15 cellular contexts compared by ENCODE assay signal in the genomic region with DNA sequence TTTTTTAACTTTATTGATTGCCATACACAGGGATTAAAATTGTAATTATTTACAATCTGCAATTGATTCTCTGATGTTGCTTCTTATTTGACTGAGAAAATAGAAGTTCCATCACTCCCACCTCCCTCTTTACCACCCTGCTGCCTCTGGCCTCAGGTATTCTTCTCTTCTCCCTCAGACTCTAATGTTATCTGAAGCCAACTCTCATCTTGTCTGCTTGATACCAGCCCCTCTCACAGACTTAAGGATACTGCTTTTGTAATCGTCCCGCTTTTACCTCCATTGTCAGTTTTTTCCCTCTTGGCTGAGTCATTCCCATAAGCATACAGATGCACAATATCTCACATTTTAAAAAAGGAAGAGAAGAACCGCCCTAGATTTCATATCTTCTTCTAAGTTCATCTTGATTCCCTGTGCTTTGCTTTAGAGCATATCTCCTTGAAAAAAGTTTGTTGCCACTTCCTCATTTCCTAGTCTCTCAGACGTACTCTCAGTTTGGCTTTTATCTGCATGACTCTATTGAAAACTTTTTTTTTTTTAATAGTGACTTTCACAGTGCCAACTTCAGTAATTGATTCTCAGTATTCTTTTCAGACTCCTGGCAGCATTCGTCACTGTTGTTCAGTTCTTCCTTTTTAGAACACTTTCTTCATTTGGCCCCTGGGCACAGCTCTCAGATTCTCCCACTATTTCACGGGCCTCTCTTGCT. TPM values are rescaled to one million over a fixed set of nuclear protein-coding genes. Genes with fewer than 3 reads are reported as not detected.
DNase-seq lines count a peak whose midpoint lies in the region; ATAC-seq and TF ChIP-seq lines count a peak whose summit lies in the region.
"Had no signal": no experiment of that assay in that cellular context is flagged by ENCODE, and none has a peak within 500 bp of the region (broad histone marks: within the 10 kb centered on the region; RNA-seq: fewer than 3 reads in every experiment).

No MANE protein-coding gene starts in this region.

- TF ChIP-seq CTCF in Loucy (conservative IDR thresholded peaks at IDR 0.05; ENCODE audit: low read length), result no peak
- TF ChIP-seq CTCF in WTC11 (IDR thresholded peaks at IDR 0.05), result no peak

- no peaks in the 10 kb centered on the region for H3K27me3 ChIP-seq in Loucy (ENCODE audit: insufficient read depth, low read length, poor library complexity, severe bottlenecking)

- no peaks in the 10 kb centered on the region for H3K4me1 ChIP-seq in Loucy (ENCODE audit: insufficient read depth, low read length, poor library complexity, severe bottlenecking)
- H3K4me1 ChIP-seq: prostate gland had no signal

- DNase-seq in WTC11 (ENCODE audit: low spot score) (no peak), mesenteric fat pad (ENCODE audit: low spot score) (no peak), NCI-H2107 (lab: John Stamatoyannopoulos, UW) (no peak), posterior vena cava (ENCODE audit: low spot score) (no peak)
- DNase-seq in activated T-cell treated with anti-CD3 and anti-CD28 coated beads, Interleukin-2, amount 50 U/mL, for 48 hours, result no peak
- DNase-seq: activated B cell treated with CpG ODN at 0.5 μM for 24 hours; activated naive CD4-positive, alpha-beta T cell treated with anti-CD3 and anti-CD28 coated beads, Interleukin-2, amount 50 U/mL, for 16 hours; DMS 273 treated with DMSO at 0.1 percent for 48 hours; effector memory CD8-positive, alpha-beta T cell; left ventricle myocardium superior; substantia nigra had no signal

- peak; percentile 58 for ATAC-seq in GM18502 (IDR thresholded peaks at IDR 0.05; ENCODE audit: poor library complexity, unreplicated experiment)
- peak; percentile 55 for ATAC-seq in GM21576 (IDR thresholded peaks at IDR 0.05; ENCODE audit: unreplicated experiment)
- ATAC-seq in WTC11, result no peak
- ATAC-seq: effector memory CD8-positive, alpha-beta T cell; left ventricle myocardium superior had no signal

- H3K27me3 Mint-ChIP-seq in WTC11 (ENCODE audit: low read depth), result no peaks in the 10 kb centered on the region
- H3K27me3 Mint-ChIP-seq: activated B cell treated with CpG ODN at 0.5 μM for 24 hours; effector memory CD8-positive, alpha-beta T cell had no signal

- no peaks in the 10 kb centered on the region for H3K36me3 ChIP-seq in Loucy (ENCODE audit: insufficient read depth, low read length)
- H3K36me3 ChIP-seq: prostate gland had no signal

- peaks cover 8% of the 10 kb centered on the region; the same call in 1 of the 2 replicates for H3K4me1 Mint-ChIP-seq in WTC11

- no peak overlapping the region for H3K4me2 ChIP-seq in Loucy (ENCODE audit: low read depth, low read length, poor library complexity, severe bottlenecking)

- no peaks in the 10 kb centered on the region for H3K79me2 ChIP-seq in Loucy (ENCODE audit: insufficient read depth, low read length)

- peaks cover 4% of the 10 kb centered on the region for H3K36me3 Mint-ChIP-seq in WTC11

- no peak overlapping the region for H3K4me3 Mint-ChIP-seq in WTC11
- H3K4me3 Mint-ChIP-seq: activated B cell treated with CpG ODN at 0.5 μM for 24 hours; effector memory CD8-positive, alpha-beta T cell had no signal

- no peaks in the 10 kb centered on the region for H4K20me1 ChIP-seq in Loucy (ENCODE audit: insufficient read depth, low read length, poor library complexity, severe bottlenecking)

- H3K9ac ChIP-seq in Loucy (ENCODE audit: low read depth, low read length, poor library complexity, severe bottlenecking), result no peak overlapping the region

- no peaks in the 10 kb centered on the region for H3K9me3 ChIP-seq in Loucy (ENCODE audit: insufficient read depth, low read depth, low read length)
- H3K9me3 ChIP-seq: prostate gland had no signal

- CTCF ChIA-PET in WTC11 (lab: Charles Lee), result no interaction called here

- no peaks in the 10 kb centered on the region for H3F3A ChIP-seq in Loucy (ENCODE audit: low read depth)

- POLR2A ChIA-PET in WTC11 (lab: Charles Lee), result no interaction called here

- H2AFZ ChIP-seq in Loucy (ENCODE audit: low read length), result peak overlapping the region; percentile 25; the same call in 1 of the 2 replicates

- no peaks in the 10 kb centered on the region for H3K9me2 ChIP-seq in Loucy (replicated peaks; ENCODE audit: low read depth, low read length)

- no peaks in the 10 kb centered on the region for H3K9me3 Mint-ChIP-seq in WTC11
- H3K9me3 Mint-ChIP-seq: activated B cell treated with CpG ODN at 0.5 μM for 24 hours; effector memory CD8-positive, alpha-beta T cell had no signal

- H3K27ac Mint-ChIP-seq in WTC11, result peak overlapping the region; percentile 43; the same call in 1 of the 2 replicates
- H3K27ac Mint-ChIP-seq: activated B cell treated with CpG ODN at 0.5 μM for 24 hours; effector memory CD8-positive, alpha-beta T cell had no signal

- intact Hi-C loops in posterior vena cava (cut with DNase I), result no loop called here

- H3K4me3 ChIP-seq in Loucy (ENCODE audit: low read length, poor library complexity, severe bottlenecking), result no peak overlapping the region
- H3K4me3 ChIP-seq: prostate gland had no signal

TF ChIP-seq in WTC11, 78 proteins besides CTCF, POLR2A, EP300 and RAD21:
- TF ChIP-seq ZBTB43 (CRISPR knock-in tag; IDR thresholded peaks at IDR 0.05), result no peak
- TF ChIP-seq OVOL2 (CRISPR knock-in tag; IDR thresholded peaks at IDR 0.05; ENCODE audit: borderline replicate concordance), result no peak
- TF ChIP-seq ESRRA (CRISPR knock-in tag; IDR thresholded peaks at IDR 0.05; ENCODE audit: borderline replicate concordance), result no peak
- no peak for TF ChIP-seq ZNF263 (CRISPR knock-in tag; IDR thresholded peaks at IDR 0.05; ENCODE audit: low read depth)
- TF ChIP-seq EMX1 (CRISPR knock-in tag; IDR thresholded peaks at IDR 0.05), result no peak
- TF ChIP-seq FOXJ3 (CRISPR knock-in tag; IDR thresholded peaks at IDR 0.05; ENCODE audit: borderline replicate concordance), result no peak
- TF ChIP-seq ZNF671 (CRISPR knock-in tag; IDR thresholded peaks at IDR 0.05), result no peak

RNA-seq across cellular contexts. Expression of gene SPAG16, which starts 31.1 kb away (rescaled TPM):
- total RNA-seq in WTC11 (2021) (16.0 to 19.9 TPM (median 19.3 TPM) in 3 replicates), mesenteric fat pad (10.9 TPM), posterior vena cava (10 to 100 TPM; 23.0 to 28.8 TPM)
